Comparison of ENCODE assay signal across 14 cellular contexts in genomic region chr9:34579097-34579818, GRCh38. TPM values are rescaled to one million over a fixed set of nuclear protein-coding genes. Genes with fewer than 3 reads are reported as not detected.
DNase-seq lines count a peak whose midpoint lies in the region; ATAC-seq and TF ChIP-seq lines count a peak whose summit lies in the region.
"Had no signal": no experiment of that assay in that cellular context is flagged by ENCODE, and none has a peak within 500 bp of the region (broad histone marks: within the 10 kb centered on the region; RNA-seq: fewer than 3 reads in every experiment).

No MANE protein-coding gene starts in this region.

- H3K36me3 ChIP-seq in HUES6 (ENCODE audit: control insufficient read depth, insufficient read depth, low read length) (no peaks in the 10 kb centered on the region), left ventricle myocardium inferior (no peaks in the 10 kb centered on the region), neuron (ENCODE audit: insufficient read depth, low read length) (peaks cover 12% of the 10 kb centered on the region)

- intact Hi-C loops in left ventricle myocardium inferior (cut with micrococcal nuclease) = no loop called here

- peak overlapping the region; percentile 39 for H3K9ac ChIP-seq in HUES6 (ENCODE audit: low read length)

- H3K27me3 ChIP-seq in HUES6 (ENCODE audit: control insufficient read depth, insufficient read depth, low read length) (peaks cover 81% of the 10 kb centered on the region), left ventricle myocardium inferior (ENCODE audit: low read depth) (peaks cover 97% of the 10 kb centered on the region), neuron (ENCODE audit: insufficient read depth, low read length) (no peaks in the 10 kb centered on the region)

- H3K4me3 ChIP-seq in HUES6 (ENCODE audit: low read depth, low read length) (peak overlapping the region; percentile 57), left ventricle myocardium inferior (peak overlapping the region; percentile 32), neuron (ENCODE audit: low read length) (peak overlapping the region; percentile 41)

- no peak overlapping the region for H3K27ac ChIP-seq in HUES6 (ENCODE audit: low read depth, low read length)
- no peak overlapping the region for H3K27ac ChIP-seq in left ventricle myocardium inferior (replicated peaks)

- no peak for ATAC-seq in GM18517 (IDR thresholded peaks at IDR 0.05; ENCODE audit: unreplicated experiment)
- ATAC-seq: activated naive CD8-positive, alpha-beta T cell treated with anti-CD3 and anti-CD28 coated beads, Interleukin-2, amount 50 U/mL, for 24 hours had no signal

- H2AFZ ChIP-seq in neuron (ENCODE audit: low read depth, low read length) = no peak overlapping the region

- DNase-seq in NCI-H82 (lab: John Stamatoyannopoulos, UW) (peak; percentile 93), left ventricle myocardium inferior (no peak), SW 1271 (lab: John Stamatoyannopoulos, UW) (no peak), epidermal melanocyte (ENCODE audit: insufficient read length, low spot score) (no peak)
- DNase-seq: activated CD4-positive, alpha-beta T cell treated with anti-CD3 and anti-CD28 coated beads for 48 hours; activated naive CD8-positive, alpha-beta T cell treated with anti-CD3 and anti-CD28 coated beads, Interleukin-2, amount 50 U/mL, for 24 hours; DND-41; foreskin melanocyte; GOT3; NCI-H1417 treated with DMSO at 0.1 percent for 48 hours had no signal

- no peak for TF ChIP-seq CTCF in left ventricle myocardium inferior (IDR thresholded peaks at IDR 0.05; ENCODE audit: borderline replicate concordance)

- peaks cover 49% of the 10 kb centered on the region for H3K4me1 ChIP-seq in HUES6 (ENCODE audit: control insufficient read depth, insufficient read depth, low read length)
- peaks cover 20% of the 10 kb centered on the region for H3K4me1 ChIP-seq in left ventricle myocardium inferior
- H3K4me1 ChIP-seq in neuron (ENCODE audit: insufficient read depth, low read length) = peaks cover 85% of the 10 kb centered on the region

- no peaks in the 10 kb centered on the region for H3K9me3 ChIP-seq in HUES6 (ENCODE audit: control insufficient read depth, insufficient read depth, low read depth, low read length)
- no peaks in the 10 kb centered on the region for H3K9me3 ChIP-seq in left ventricle myocardium inferior (replicated peaks)
- no peaks in the 10 kb centered on the region for H3K9me3 ChIP-seq in neuron (ENCODE audit: low read length)

RNA-seq across cellular contexts. Expression of gene CNTFR, which starts 10.3 kb away (rescaled TPM):
- total RNA-seq in left ventricle myocardium inferior = 4.6 TPM

RNA-seq across cellular contexts. Expression of gene RPP25L, which starts 32.6 kb away (rescaled TPM):
- 42.8 TPM for total RNA-seq in left ventricle myocardium inferior

RNA-seq across cellular contexts. Expression of gene DCTN3, which starts 41.0 kb away (rescaled TPM):
- total RNA-seq in left ventricle myocardium inferior = 135 TPM

RNA-seq across cellular contexts. Expression of gene ARID3C, which starts 49.6 kb away (rescaled TPM):
- not detected for total RNA-seq in left ventricle myocardium inferior
- total RNA-seq: mucosa of gallbladder had no signal

RNA-seq across cellular contexts. Expression of gene ENHO, which starts 56.5 kb away (rescaled TPM):
- total RNA-seq in left ventricle myocardium inferior = not detected
